ENCODE assay signal across 9 cellular contexts in genomic region chr7:26286157-26286556, GRCh38. TPM values are rescaled to one million over a fixed set of nuclear protein-coding genes. Genes with fewer than 3 reads are reported as not detected.
"Had no signal": no experiment of that assay in that cellular context is flagged by ENCODE, and none has a peak within 500 bp of the region (broad histone marks: within the 10 kb centered on the region; RNA-seq: fewer than 3 reads in every experiment).

No MANE protein-coding gene starts in this region.

- ATAC-seq: GM23338 had no signal

- H3K4me3 ChIP-seq: GM23338 had no signal

- FAIRE-seq: H1, H54, HTR-8/SVneo had no signal

- H3K9me3 Mint-ChIP-seq: GM23338, H9, IgD-negative memory B cell had no signal

- H3K4me3 Mint-ChIP-seq: GM23338, H9 had no signal

- H3K27ac Mint-ChIP-seq: GM23338, H9 had no signal

- H3K4me1 Mint-ChIP-seq: GM23338, H9 had no signal

- H3K4me2 ChIP-seq: GM23338 had no signal

- H3K36me3 Mint-ChIP-seq: IgD-negative memory B cell had no signal

- H2AFZ ChIP-seq: GM23338 had no signal

- DNase-seq: H9, HCEC 1CT, KG1 had no signal

- H3K27me3 Mint-ChIP-seq: IgD-negative memory B cell had no signal

RNA-seq across cellular contexts. Expression of gene SNX10, which starts 5.5 kb away (rescaled TPM):
- total RNA-seq: HT-29 had no signal
